Comparison of ENCODE assay signal across 8 cellular contexts in the genomic region with DNA sequence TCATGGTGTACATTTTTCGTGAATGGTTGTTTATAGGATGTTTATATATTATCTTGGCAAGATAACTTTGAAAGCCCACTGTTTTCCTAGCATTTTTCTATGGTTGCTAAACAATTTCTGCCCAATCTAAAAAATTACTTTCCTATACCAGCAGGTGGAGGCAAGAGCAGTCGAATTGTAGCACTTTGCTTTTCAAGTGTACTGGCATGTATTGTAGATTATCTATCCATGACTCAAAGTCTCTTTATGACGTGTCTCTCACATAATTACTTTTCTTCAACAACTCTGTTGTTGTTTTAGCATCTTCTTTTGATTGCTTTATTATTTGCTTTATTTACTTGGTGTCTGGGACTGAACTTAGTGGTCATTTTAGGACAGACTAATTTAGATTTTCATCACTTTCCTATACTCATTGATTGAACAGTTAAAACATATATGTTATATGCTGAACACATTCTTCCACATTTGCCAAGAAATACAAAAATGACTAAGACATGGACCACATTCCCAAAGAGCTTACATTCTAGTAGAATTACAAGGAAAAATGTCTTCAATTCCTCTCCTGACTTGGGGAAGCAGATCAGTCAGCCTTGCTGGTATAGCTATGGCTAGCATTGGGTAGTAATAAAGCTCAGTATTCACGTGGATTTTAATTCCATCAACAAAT. TPM values are rescaled to one million over a fixed set of nuclear protein-coding genes. Genes with fewer than 3 reads are reported as not detected.
DNase-seq lines count a peak whose midpoint lies in the region; ATAC-seq and TF ChIP-seq lines count a peak whose summit lies in the region.

No MANE protein-coding gene starts in this region.

- no peak overlapping the region for H3K27ac ChIP-seq in PC-3 (ENCODE audit: low read length)
- H3K27ac ChIP-seq in mammary epithelial cell (ENCODE audit: insufficient read depth, low read depth, low read length) = peak overlapping the region; percentile 11
- no peak overlapping the region for H3K27ac ChIP-seq in mesenchymal stem cell (ENCODE audit: low read length, poor library complexity, severe bottlenecking)

- dilution Hi-C loops in mammary epithelial cell (cut with HindIII; ENCODE audit: low sequenced_read_pairs) = no loop called here

- H2BK5ac ChIP-seq in mesenchymal stem cell (ENCODE audit: low read depth, low read length, poor library complexity, severe bottlenecking) = no peak overlapping the region

- WGBS in mammary epithelial cell (ENCODE audit: low coverage, missing lambda C conversion rate) = 23% methylated on average over 4 of the region's 4 CpGs
- 17% methylated on average over 1 of the region's 4 CpGs for WGBS in mesenchymal stem cell

- no peak overlapping the region for H3K4me2 ChIP-seq in PC-3 (ENCODE audit: low read length)
- H3K4me2 ChIP-seq in mammary epithelial cell (ENCODE audit: insufficient read depth, low read depth, low read length) = peak overlapping the region; percentile 24
- no peak overlapping the region for H3K4me2 ChIP-seq in mesenchymal stem cell (ENCODE audit: low read length, poor library complexity, severe bottlenecking)

- ATAC-seq in GM18907 (IDR thresholded peaks at IDR 0.05; ENCODE audit: unreplicated experiment) (peak; percentile 82), HG03103 (IDR thresholded peaks at IDR 0.05; ENCODE audit: low read depth, unreplicated experiment) (peak; percentile 63), PC-3 (peak; percentile 37; the same call in 1 of the 2 replicates), HG03439 (IDR thresholded peaks at IDR 0.05; ENCODE audit: unreplicated experiment) (no peak)

- CTCF ChIA-PET in PC-3 (lab: Charles Lee) (no interaction called here), mammary epithelial cell (lab: Charles Lee; ENCODE audit: low non-redundant PET) (interaction anchor here (0.6 kb wide), 1 partner anchor 1843 kb away, joined by 3 read pairs; no protein-coding TSS in a partner anchor)

- H3K4me1 ChIP-seq in PC-3 (ENCODE audit: insufficient read depth, low read length) = peaks cover 6% of the 10 kb centered on the region
- H3K4me1 ChIP-seq in mammary epithelial cell (ENCODE audit: insufficient read depth, low read length) = peaks cover 4% of the 10 kb centered on the region
- H3K4me1 ChIP-seq in mesenchymal stem cell (ENCODE audit: control insufficient read depth, insufficient read depth, low read depth, low read length) = no peaks in the 10 kb centered on the region

- peak; percentile 68 for DNase-seq in DMS53 (lab: John Stamatoyannopoulos, UW)
- peak; percentile 60 for DNase-seq in PC-3
- DNase-seq in mammary epithelial cell = peak; percentile 76
- DNase-seq in mesenchymal stem cell = peak; percentile 83
- DNase-seq in central memory CD4-positive, alpha-beta T cell = no peak

- H3K36me3 ChIP-seq in PC-3 (ENCODE audit: low read depth, low read length) (no peaks in the 10 kb centered on the region), mammary epithelial cell (ENCODE audit: insufficient read depth, low read length) (no peaks in the 10 kb centered on the region), mesenchymal stem cell (ENCODE audit: control insufficient read depth in 1 of 2, insufficient read depth in 2 of 2, low read depth in 1 of 2, low read length in 2 of 2) (no peaks in the 10 kb centered on the region)

- H3K27me3 ChIP-seq in PC-3 (ENCODE audit: low read length) (no peaks in the 10 kb centered on the region), mammary epithelial cell (ENCODE audit: insufficient read depth, low read length) (no peaks in the 10 kb centered on the region), mesenchymal stem cell (ENCODE audit: control insufficient read depth in 1 of 2, insufficient read depth in 1 of 2, low read length in 2 of 2) (no peaks in the 10 kb centered on the region)

- intact Hi-C loops in PC-3 (cut with micrococcal nuclease) = loop anchor here (5.0 kb wide), 1 partner anchor 185 kb away; a partner anchor contains a TSS
- intact Hi-C loops in mammary epithelial cell (cut with micrococcal nuclease) = loop anchor here (1.0 to 10.0 kb wide), 3 partner anchors 183 to 432 kb away; no protein-coding TSS in a partner anchor

- no peak overlapping the region for H3K14ac ChIP-seq in mesenchymal stem cell (ENCODE audit: low read length in 2 of 2)

- no peak overlapping the region for H2AK5ac ChIP-seq in mesenchymal stem cell (ENCODE audit: low read length, severe bottlenecking)

- H4K91ac ChIP-seq in mesenchymal stem cell (ENCODE audit: low read length) = no peak overlapping the region

- H3K18ac ChIP-seq in mesenchymal stem cell (ENCODE audit: low read depth in 1 of 2, low read length in 2 of 2) = no peak overlapping the region

- H3K4ac ChIP-seq in mesenchymal stem cell (ENCODE audit: low read depth in 1 of 2, low read length in 2 of 2) = no peak overlapping the region

- H3K9me3 ChIP-seq in PC-3 (ENCODE audit: low read length) (no peaks in the 10 kb centered on the region), mammary epithelial cell (replicated peaks; ENCODE audit: insufficient read depth, low read length) (no peaks in the 10 kb centered on the region), mesenchymal stem cell (ENCODE audit: control insufficient read depth, low read length) (no peaks in the 10 kb centered on the region)

- H3K23ac ChIP-seq in mesenchymal stem cell (ENCODE audit: low read length in 2 of 2) = no peak overlapping the region

- H3K9ac ChIP-seq in PC-3 (ENCODE audit: low read length) (no peak overlapping the region), mammary epithelial cell (ENCODE audit: insufficient read depth, low read length) (no peak overlapping the region), mesenchymal stem cell (ENCODE audit: low read length) (peak overlapping the region; percentile 54)

- H2BK12ac ChIP-seq in mesenchymal stem cell (ENCODE audit: low read length in 2 of 2) = no peak overlapping the region

- no peak overlapping the region for H2BK120ac ChIP-seq in mesenchymal stem cell (ENCODE audit: low read depth, low read length)

- in situ Hi-C loops in mammary epithelial cell (cut with MboI; ENCODE audit: low sequenced_read_pairs in 2 of 2) = no loop called here

- no peak overlapping the region for H4K8ac ChIP-seq in mesenchymal stem cell (ENCODE audit: low read length)

- peak; percentile 57 for TF ChIP-seq CTCF in PC-3 (conservative IDR thresholded peaks at IDR 0.05; ENCODE audit: low read depth, low read length)
- TF ChIP-seq CTCF in mammary epithelial cell (conservative IDR thresholded peaks at IDR 0.05 in 1 of 2, IDR thresholded peaks at IDR 0.05 in 1 of 2; ENCODE audit: extremely low read depth in 1 of 2, insufficient read depth in 1 of 2, low read depth in 1 of 2, low read length in 2 of 2) = peak; percentile 75 to 82

- no peak overlapping the region for H3K4me3 ChIP-seq in PC-3 (ENCODE audit: low read length)
- H3K4me3 ChIP-seq in mammary epithelial cell (replicated peaks in 1 of 3; ENCODE audit: insufficient read depth in 1 of 3, low read depth in 2 of 3, low read length in 3 of 3) = no peak overlapping the region
- H3K4me3 ChIP-seq in mesenchymal stem cell (ENCODE audit: insufficient read depth in 1 of 2, low read depth in 1 of 2, low read length in 2 of 2) = no peak overlapping the region

- BruUV-seq in PC-3 (replicated peaks; lab: Mats Ljungman, UMichigan) = no TSS peak
- BruUV-seq in mammary epithelial cell (replicated peaks; lab: Mats Ljungman, UMichigan) = no TSS peak

- H3K9me2 ChIP-seq in PC-3 (replicated peaks; ENCODE audit: low read length) = no peaks in the 10 kb centered on the region

- no peaks in the 10 kb centered on the region for H3F3A ChIP-seq in PC-3 (ENCODE audit: low read length, unreplicated experiment)

- peaks cover 32% of the 10 kb centered on the region for H3K79me1 ChIP-seq in mesenchymal stem cell (replicated peaks; ENCODE audit: low read length, poor library complexity, severe bottlenecking)

- H2AFZ ChIP-seq in PC-3 (ENCODE audit: low read length) (no peak overlapping the region), mammary epithelial cell (ENCODE audit: low read depth, low read length) (no peak overlapping the region), mesenchymal stem cell (ENCODE audit: low read depth, low read length) (no peak overlapping the region)

- H4K20me1 ChIP-seq in PC-3 (ENCODE audit: low read length) (no peaks in the 10 kb centered on the region), mammary epithelial cell (ENCODE audit: insufficient read depth, low read length) (peaks cover 4% of the 10 kb centered on the region)

- H2BK15ac ChIP-seq in mesenchymal stem cell (ENCODE audit: low read depth, poor library complexity, severe bottlenecking) = no peak overlapping the region

- no peaks in the 10 kb centered on the region; the same call in 1 of the 2 replicates for H3K79me2 ChIP-seq in PC-3 (ENCODE audit: low read length)
- H3K79me2 ChIP-seq in mammary epithelial cell (ENCODE audit: insufficient read depth, low read length) = peaks cover 76% of the 10 kb centered on the region

- POLR2A ChIA-PET in PC-3 (lab: Charles Lee; ENCODE audit: unreplicated experiment) = no interaction called here

RNA-seq across cellular contexts. Expression of a gene that starts 20.7 kb away (rescaled TPM):
- total RNA-seq in PC-3 (2014; rRNA removed) (7.9 and 13.6 TPM in 2 replicates), mammary epithelial cell (10 to 100 TPM; 25.5 to 37.0 TPM)
- polyA plus RNA-seq in mammary epithelial cell = 23.5 TPM
- 37.0 TPM for polyA minus RNA-seq in mammary epithelial cell
- polyA plus RNA-seq in mesenchymal stem cell (2013, experiment 1 of 2) = 19.6 TPM
- polyA plus RNA-seq in mesenchymal stem cell (2013, experiment 2 of 2) = 21.0 TPM

RNA-seq across cellular contexts. Expression of a gene that starts 20.8 kb away (rescaled TPM):
- total RNA-seq in PC-3 (2014; rRNA removed) (0.98 and 1.1 TPM in 2 replicates), mammary epithelial cell (10 to 100 TPM; 15.2 to 20.9 TPM)
- polyA plus RNA-seq in mammary epithelial cell = 5.1 TPM
- 13.4 TPM for polyA minus RNA-seq in mammary epithelial cell
- polyA plus RNA-seq in mesenchymal stem cell (2013, experiment 1 of 2) = 8.2 TPM
- polyA plus RNA-seq in mesenchymal stem cell (2013, experiment 2 of 2) = 8.2 TPM
